Comparison of ENCODE assay signal across 21 cellular contexts in genomic region chr15:30984118-30984517, GRCh38. TPM values are rescaled to one million over a fixed set of nuclear protein-coding genes. Genes with fewer than 3 reads are reported as not detected.
DNase-seq lines count a peak whose midpoint lies in the region; ATAC-seq and TF ChIP-seq lines count a peak whose summit lies in the region.
"Had no signal": no experiment of that assay in that cellular context is flagged by ENCODE, and none has a peak within 500 bp of the region (broad histone marks: within the 10 kb centered on the region; RNA-seq: fewer than 3 reads in every experiment).

No MANE protein-coding gene starts in this region.

- H3K36me3 ChIP-seq in WERI-Rb-1 (peaks cover 10% of the 10 kb centered on the region), stomach smooth muscle (ENCODE audit: control insufficient read depth in 2 of 2, insufficient read depth in 2 of 2, low read length in 2 of 2) (peaks cover 10 to 18% of the 10 kb centered on the region in 2 donors)

- no peaks in the 10 kb centered on the region for H3K27me3 Mint-ChIP-seq in osteocyte (ENCODE audit: unreplicated experiment)

- ATAC-seq in HG02759 (IDR thresholded peaks at IDR 0.05; ENCODE audit: unreplicated experiment) (peak; percentile 9), GM21390 (IDR thresholded peaks at IDR 0.05; ENCODE audit: unreplicated experiment) (no peak)
- ATAC-seq: Panc1 had no signal

- H3K27ac Mint-ChIP-seq in osteocyte (ENCODE audit: unreplicated experiment) = no peak overlapping the region

- peaks cover 25% of the 10 kb centered on the region for H3K4me1 ChIP-seq in stomach smooth muscle (ENCODE audit: control insufficient read depth, insufficient read depth, low read length)

- H3K9me3 ChIP-seq in WERI-Rb-1 (ENCODE audit: severe bottlenecking) (no peaks in the 10 kb centered on the region), stomach smooth muscle (ENCODE audit: control insufficient read depth in 2 of 2, low read length in 2 of 2) (no peaks in the 10 kb centered on the region)

- no peak for TF ChIP-seq CTCF in WERI-Rb-1 (IDR thresholded peaks at IDR 0.05; ENCODE audit: low read depth, low read length)
- no peak for TF ChIP-seq CTCF in fibroblast of villous mesenchyme (IDR thresholded peaks at IDR 0.05; ENCODE audit: insufficient read depth, low read depth, low read length)
- no peak for TF ChIP-seq CTCF in osteocyte (IDR thresholded peaks at IDR 0.05)

- no peak overlapping the region for H3K9ac ChIP-seq in stomach smooth muscle (ENCODE audit: low read length in 2 of 2)

- H3K4me1 Mint-ChIP-seq in osteocyte (ENCODE audit: unreplicated experiment) = peaks cover 24% of the 10 kb centered on the region

- H3K27me3 ChIP-seq in WERI-Rb-1 (ENCODE audit: insufficient read depth, low read depth, severe bottlenecking) = no peaks in the 10 kb centered on the region
- no peaks in the 10 kb centered on the region for H3K27me3 ChIP-seq in stomach smooth muscle (ENCODE audit: control insufficient read depth in 1 of 2, insufficient read depth in 2 of 2, low read length in 2 of 2)
- H3K27me3 ChIP-seq: hepatocyte had no signal

- H3K36me3 Mint-ChIP-seq in osteocyte (ENCODE audit: unreplicated experiment) = peaks cover 38% of the 10 kb centered on the region

- DNase-seq in WERI-Rb-1 = no peak
- peak; percentile 13 for DNase-seq in fibroblast of villous mesenchyme (ENCODE audit: low read depth)
- no peak for DNase-seq in osteocyte (ENCODE audit: extremely low spot score, unreplicated experiment)
- no peak for DNase-seq in GM03348 (ENCODE audit: low spot score)
- no peak for DNase-seq in middle frontal gyrus (ENCODE audit: extremely low spot score, low spot score)
- DNase-seq: activated CD4-positive, alpha-beta T cell treated with anti-CD3 and anti-CD28 coated beads for 1 hour; activated CD8-positive, alpha-beta memory T cell treated with anti-CD3 and anti-CD28 coated beads, Interleukin-2, amount 50 U/mL, for 4 hours; activated naive CD4-positive, alpha-beta T cell treated with anti-CD3 and anti-CD28 coated beads, Interleukin-2, amount 50 U/mL, for 16 hours; cerebellar nuclear complex; DMS79 treated with DMSO at 0.1 percent for 48 hours; erythroblast; H9; Karpas-422; NCI-H187; NCI-H524 had no signal

- H3K27ac ChIP-seq in WERI-Rb-1 (peak overlapping the region; percentile 66), stomach smooth muscle (ENCODE audit: low read length) (peak overlapping the region; percentile 18)
- H3K27ac ChIP-seq: hepatocyte, HL-60 had no signal

- H3K4me3 ChIP-seq in WERI-Rb-1 (ENCODE audit: low read depth, low read length) = peak overlapping the region; percentile 37
- H3K4me3 ChIP-seq in fibroblast of villous mesenchyme (ENCODE audit: low read depth, low read length) = no peak overlapping the region
- no peak overlapping the region for H3K4me3 ChIP-seq in stomach smooth muscle (ENCODE audit: low read length in 2 of 2)
- H3K4me3 ChIP-seq: hepatocyte had no signal

- H3K4me3 Mint-ChIP-seq in osteocyte (ENCODE audit: unreplicated experiment) = no peak overlapping the region
- H3K4me3 Mint-ChIP-seq: H9 had no signal

- H3K9me3 Mint-ChIP-seq in osteocyte (ENCODE audit: unreplicated experiment) = no peaks in the 10 kb centered on the region
- H3K9me3 Mint-ChIP-seq: H9 had no signal

RNA-seq across cellular contexts. Expression of gene MTMR10, which starts 7.3 kb away (rescaled TPM):
- total RNA-seq in fibroblast of villous mesenchyme (25.4 and 37.6 TPM in 2 replicates), osteocyte (23.3 and 23.7 TPM in 2 replicates)
